ENCODE assay signal across 8 cellular contexts in the genomic region with DNA sequence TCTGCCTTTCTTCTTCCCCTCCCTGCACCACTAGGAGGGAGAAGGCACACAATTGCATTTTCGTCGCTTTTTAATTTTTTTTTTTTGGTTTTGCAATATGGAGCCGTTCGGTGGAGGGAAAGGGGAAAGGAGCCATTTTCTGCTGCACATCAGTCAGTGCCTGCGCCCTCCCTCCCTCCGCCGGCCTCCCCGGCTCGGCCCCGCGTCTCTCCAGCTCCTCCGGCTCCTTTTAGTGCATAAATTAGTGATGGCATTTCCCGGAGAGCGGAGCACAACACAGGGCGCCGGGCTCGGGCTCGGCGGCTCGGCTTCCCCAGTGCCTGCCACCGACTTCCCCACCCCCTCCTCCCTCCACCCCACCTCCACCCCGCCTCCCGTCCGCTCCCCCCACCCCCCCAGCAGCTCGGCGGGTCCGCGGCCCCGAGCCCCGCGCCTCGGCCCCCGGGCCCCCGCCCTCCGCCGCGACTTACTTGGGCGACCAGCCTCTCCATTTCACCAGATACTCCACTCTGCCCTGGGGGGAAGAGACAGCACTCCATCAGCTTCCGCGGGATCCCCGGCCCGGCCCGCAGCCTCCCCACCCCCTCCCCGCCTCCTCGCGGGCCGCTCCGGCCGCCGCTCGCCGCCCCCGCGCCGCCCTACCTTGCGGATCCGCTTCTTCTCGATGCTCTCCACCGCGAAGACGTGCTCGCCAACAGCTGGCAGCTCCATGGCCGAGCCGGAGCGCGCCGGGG. TPM values are rescaled to one million over a fixed set of nuclear protein-coding genes. Genes with fewer than 3 reads are reported as not detected.
DNase-seq lines count a peak whose midpoint lies in the region; ATAC-seq and TF ChIP-seq lines count a peak whose summit lies in the region.

No MANE protein-coding gene starts in this region.

- H3K4me3 ChIP-seq in AG10803 (ENCODE audit: low read length), result peak overlapping the region; percentile 84
- H3K4me3 ChIP-seq in Peyer's patch, result peak overlapping the region; percentile 79 to 91 (median 88)

- TF ChIP-seq CTCF in AG10803 (conservative IDR thresholded peaks at IDR 0.05; ENCODE audit: low read length) (peak; percentile 27), Peyer's patch (IDR thresholded peaks at IDR 0.05) (no peak)

- peaks cover 0 to 28% of the 10 kb centered on the region in 2 donors for H3K27me3 ChIP-seq in Peyer's patch

- peak; percentile 52 for DNase-seq in AG10803 (ENCODE audit: low read depth)
- DNase-seq in Peyer's patch, result peak; percentile 52 to 78 (median 75)
- peak; percentile 58 for DNase-seq in activated naive CD4-positive, alpha-beta T cell treated with anti-CD3 and anti-CD28 coated beads, Interleukin-2, amount 50 U/mL, for 16 hours
- DNase-seq in germinal center (ENCODE audit: low spot score), result peak; percentile 58
- peak; percentile 62 for DNase-seq in occipital lobe (lab: John Stamatoyannopoulos, UW)
- DNase-seq in H4 (ENCODE audit: low spot score), result no peak

- TF ChIP-seq POLR2A in GM18951 (IDR thresholded peaks at IDR 0.05; ENCODE audit: extremely low read depth, insufficient read depth, insufficient read length) (peak; percentile 20), Peyer's patch (IDR thresholded peaks at IDR 0.05) (no peak)

- peak; percentile 14 for ATAC-seq in HG03439 (IDR thresholded peaks at IDR 0.05; ENCODE audit: unreplicated experiment)

- in situ Hi-C loops in GM18951 (cut with MboI; ENCODE audit: low sequenced_read_pairs, unreplicated experiment), result no loop called here

- peak overlapping the region; percentile 95 to 99 (median 99) for H3K27ac ChIP-seq in Peyer's patch

- H3K36me3 ChIP-seq in Peyer's patch, result peaks cover 0 to 15% (median 0%) of the 10 kb centered on the region in 3 donors

- no peaks in the 10 kb centered on the region for H3K9me3 ChIP-seq in Peyer's patch

- H3K4me1 ChIP-seq in Peyer's patch, result peaks cover 11 to 76% (median 50%) of the 10 kb centered on the region in 4 donors

RNA-seq across cellular contexts. Expression of a gene that starts 0.5 kb away (rescaled TPM):
- total RNA-seq in Peyer's patch (10 to 100 TPM in 2 of 4 donors, 1 to 10 TPM in 2; 4.9 to 19.0 (median 12.3) TPM), occipital lobe (19.2 TPM)
- total RNA-seq in H4 (2014; rRNA removed; shearing (Covaris generic)), result 16.0 and 18.7 TPM in 2 replicates

RNA-seq across cellular contexts. Expression of a gene that starts 41.8 kb away (rescaled TPM):
- total RNA-seq in Peyer's patch (10 to 100 TPM in 1 of 4 donors, 1 to 10 TPM in 3; 2.5 to 14.9 (median 3.5) TPM), occipital lobe (8.4 TPM)
- total RNA-seq in H4 (2014; rRNA removed; shearing (Covaris generic)), result 7.0 and 14.6 TPM in 2 replicates
